Comparison of ENCODE assay signal across 32 cellular contexts in genomic region chrX:96756491-96756890, GRCh38.
"Had no signal": no experiment of that assay in that cellular context is flagged by ENCODE, and none has a peak within 500 bp of the region (broad histone marks: within the 10 kb centered on the region; RNA-seq: fewer than 3 reads in every experiment).

No MANE protein-coding gene starts in this region.

- H3K4me3 ChIP-seq: body of pancreas, esophagus muscularis mucosa had no signal

- DNase-seq: activated B cell treated with CpG ODN at 0.5 μM for 24 hours; activated CD4-positive, alpha-beta T cell treated with anti-CD3 and anti-CD28 coated beads for 48 hours; activated CD4-positive, alpha-beta T cell treated with anti-CD3 and anti-CD28 coated beads, Interleukin-2, amount 50 U/mL, for 1 hour; activated CD4-positive, alpha-beta T cell treated with anti-CD3 and anti-CD28 coated beads, Interleukin-2, amount 50 U/mL, for 48 hours; activated CD8-positive, alpha-beta memory T cell treated with anti-CD3 and anti-CD28 coated beads for 24 hours; activated CD8-positive, alpha-beta T cell treated with anti-CD3 and anti-CD28 coated beads for 36 hours; activated effector memory CD4-positive, alpha-beta T cell treated with Interleukin-2 at 50 U/mL for 16 hours; activated gamma-delta T cell treated with Interleukin-2 at 50 U/mL for 16 hours; activated naive CD4-positive, alpha-beta T cell treated with anti-CD3 and anti-CD28 coated beads, Interleukin-2, amount 50 U/mL, for 16 hours; activated naive CD4-positive, alpha-beta T cell treated with Interleukin-2 at 50 U/mL for 16 hours; activated T-cell treated with anti-CD3 and anti-CD28 coated beads, Interleukin-2, amount 50 U/mL, for 4 hours; amniotic stem cell; anterior cingulate cortex; body of pancreas; caudate nucleus; cortex of kidney; dermis blood vessel endothelial cell; effector CD4-positive, alpha-beta T cell; effector memory CD8-positive, alpha-beta T cell; erythroblast; head of caudate nucleus; T-helper 1 cell; T-helper 17 cell; T1000; WERI-Rb-1 had no signal

- ATAC-seq: activated CD4-positive, CD25-positive, alpha-beta regulatory T cell treated with anti-CD3 and anti-CD28 coated beads, Interleukin-2, amount 50 U/mL, for 24 hours; activated CD8-positive, alpha-beta T cell treated with anti-CD3 and anti-CD28 coated beads for 36 hours; activated T-cell treated with anti-CD3 and anti-CD28 coated beads, Interleukin-2, amount 50 U/mL, for 4 hours; activated T-helper 17 cell treated with anti-CD3 and anti-CD28 coated beads, Interleukin-2, amount 50 U/mL, for 72 hours; body of pancreas; effector memory CD8-positive, alpha-beta T cell; T-helper 17 cell had no signal

- FAIRE-seq: colon, frontal cortex had no signal

- H3K4me1 Mint-ChIP-seq: activated B cell treated with CpG ODN at 0.5 μM for 24 hours; activated T-helper 17 cell treated with anti-CD3 and anti-CD28 coated beads, Interleukin-2, amount 50 U/mL, for 72 hours had no signal

- H3K27ac Mint-ChIP-seq: activated B cell treated with CpG ODN at 0.5 μM for 24 hours; activated CD8-positive, alpha-beta T cell treated with anti-CD3 and anti-CD28 coated beads for 36 hours; activated naive CD8-positive, alpha-beta T cell; activated T-helper 17 cell treated with anti-CD3 and anti-CD28 coated beads, Interleukin-2, amount 50 U/mL, for 72 hours; effector memory CD8-positive, alpha-beta T cell; T-helper 17 cell; T-helper 2 cell treated with Interferon-gamma antibody and Interleukin-4, amounts not matched to agents 5 μg/mL and 100 μg/mL, for 36 hours had no signal

- H3K4me3 Mint-ChIP-seq: activated B cell treated with CpG ODN at 0.5 μM for 24 hours; activated CD8-positive, alpha-beta T cell treated with anti-CD3 and anti-CD28 coated beads for 36 hours; activated naive CD8-positive, alpha-beta T cell; activated T-cell treated with anti-CD3 and anti-CD28 coated beads, Interleukin-2, amount 50 U/mL, for 4 hours; activated T-helper 17 cell treated with anti-CD3 and anti-CD28 coated beads, Interleukin-2, amount 50 U/mL, for 72 hours; effector memory CD8-positive, alpha-beta T cell; T-helper 17 cell; T-helper 2 cell treated with Interferon-gamma antibody and Interleukin-4, amounts not matched to agents 5 μg/mL and 100 μg/mL, for 36 hours had no signal

- H3K4me1 ChIP-seq: body of pancreas, esophagus muscularis mucosa had no signal

- H3K27me3 ChIP-seq: body of pancreas, esophagus muscularis mucosa had no signal

- H3K27me3 Mint-ChIP-seq: activated B cell treated with CpG ODN at 0.5 μM for 24 hours; activated CD8-positive, alpha-beta T cell treated with anti-CD3 and anti-CD28 coated beads for 36 hours; activated naive CD8-positive, alpha-beta T cell; activated T-helper 17 cell treated with anti-CD3 and anti-CD28 coated beads, Interleukin-2, amount 50 U/mL, for 72 hours; effector memory CD8-positive, alpha-beta T cell; T-helper 17 cell had no signal

- H3K9me3 ChIP-seq: body of pancreas, esophagus muscularis mucosa had no signal

- H3K27ac ChIP-seq: body of pancreas, esophagus muscularis mucosa, WERI-Rb-1 had no signal

- H3K36me3 ChIP-seq: WERI-Rb-1 had no signal

- H3K9me3 Mint-ChIP-seq: activated B cell treated with CpG ODN at 0.5 μM for 24 hours; activated CD8-positive, alpha-beta T cell treated with anti-CD3 and anti-CD28 coated beads for 36 hours; activated T-cell treated with anti-CD3 and anti-CD28 coated beads, Interleukin-2, amount 50 U/mL, for 4 hours; activated T-helper 17 cell treated with anti-CD3 and anti-CD28 coated beads, Interleukin-2, amount 50 U/mL, for 72 hours; effector memory CD8-positive, alpha-beta T cell; T-helper 2 cell treated with Interferon-gamma antibody and Interleukin-4, amounts not matched to agents 5 μg/mL and 100 μg/mL, for 36 hours had no signal
